ENCODE assay signal across 8 cellular contexts in the genomic region with DNA sequence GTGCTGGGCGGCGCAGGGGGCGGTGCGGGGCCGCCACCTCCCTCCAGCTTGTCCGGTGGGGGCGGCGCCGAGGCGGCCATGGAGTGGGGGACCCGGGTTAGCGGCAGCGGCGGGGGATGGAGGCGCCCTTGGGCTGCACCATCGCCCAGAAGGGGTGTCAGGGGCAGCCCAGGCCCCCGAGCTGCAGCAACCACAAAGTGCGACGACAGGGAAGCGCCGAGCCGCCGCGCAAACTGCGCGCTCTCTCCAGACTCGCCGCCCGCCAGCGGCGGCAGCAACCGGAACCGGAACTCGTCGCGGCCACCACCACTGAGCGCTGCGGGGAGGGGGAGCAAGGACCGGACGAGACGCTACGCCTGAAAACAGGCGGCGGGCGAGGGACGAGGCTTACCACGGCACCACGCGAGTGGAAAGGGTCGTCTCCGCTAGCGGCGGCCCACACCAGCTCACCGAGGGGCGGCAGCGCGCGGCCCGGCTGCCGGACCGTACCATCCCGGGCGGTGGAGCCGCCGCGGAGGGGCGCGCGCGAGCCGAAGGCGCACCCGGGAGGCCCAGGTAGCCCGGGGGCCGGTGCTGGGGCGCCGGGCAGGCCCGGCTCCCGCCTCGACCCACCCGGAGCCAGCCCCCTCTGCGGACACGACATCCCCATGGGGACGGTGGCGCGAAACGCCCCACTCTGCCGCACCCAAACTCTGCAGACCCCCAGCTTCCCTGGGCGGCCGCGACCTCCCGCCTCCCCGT. TPM values are rescaled to one million over a fixed set of nuclear protein-coding genes. Genes with fewer than 3 reads are reported as not detected.
A peak's percentile ranks its signal among the peaks of the same experiment; 100 is the strongest.
DNase-seq lines count a peak whose midpoint lies in the region; ATAC-seq and TF ChIP-seq lines count a peak whose summit lies in the region.

A gene with protein sequence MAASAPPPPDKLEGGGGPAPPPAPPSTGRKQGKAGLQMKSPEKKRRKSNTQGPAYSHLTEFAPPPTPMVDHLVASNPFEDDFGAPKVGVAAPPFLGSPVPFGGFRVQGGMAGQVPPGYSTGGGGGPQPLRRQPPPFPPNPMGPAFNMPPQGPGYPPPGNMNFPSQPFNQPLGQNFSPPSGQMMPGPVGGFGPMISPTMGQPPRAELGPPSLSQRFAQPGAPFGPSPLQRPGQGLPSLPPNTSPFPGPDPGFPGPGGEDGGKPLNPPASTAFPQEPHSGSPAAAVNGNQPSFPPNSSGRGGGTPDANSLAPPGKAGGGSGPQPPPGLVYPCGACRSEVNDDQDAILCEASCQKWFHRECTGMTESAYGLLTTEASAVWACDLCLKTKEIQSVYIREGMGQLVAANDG (minus strand): TSS at position 286 of the 741 bp plus-strand sequence. CDS start 206 bp downstream, at position 80.

- POLR2A ChIA-PET in RWPE1 (lab: Yijun Ruan, JAX; ENCODE audit: low non-redundant PET), result interaction anchor here (0.6 to 2.4 kb wide), 3 partner anchors 10 to 328 kb away, joined by 3 to 24 read pairs (median 3); a partner anchor contains a TSS

- DNase-seq in DMS79 treated with DMSO at 0.1 percent for 48 hours (lab: John Stamatoyannopoulos, UW) (peak; percentile 63), RWPE1 (ENCODE audit: low spot score) (no peak), fibroblast of the aortic adventitia (ENCODE audit: low read depth) (peak; percentile 66), nephron progenitor cell (peak; percentile 83), stromal cell of bone marrow (ENCODE audit: low read depth) (peak; percentile 48)
- peak; percentile 72 for DNase-seq in Jurkat, Clone E6-1 (ENCODE audit: low read depth, low spot score)
- peak; percentile 73 for DNase-seq in activated T-helper 9 cell treated with anti-CD3 and anti-CD28 coated beads, Interleukin-2, amount 50 U/mL, for 16 hours (ENCODE audit: low read depth)

- peaks cover 28% of the 10 kb centered on the region for H3K36me3 Mint-ChIP-seq in nephron progenitor cell (ENCODE audit: low read depth)

- no peaks in the 10 kb centered on the region for H3K27me3 Mint-ChIP-seq in nephron progenitor cell (ENCODE audit: low read depth, poor library complexity)

- no peaks in the 10 kb centered on the region for H3K9me3 Mint-ChIP-seq in nephron progenitor cell

- peak; percentile 74 for ATAC-seq in GM21529 (IDR thresholded peaks at IDR 0.05; ENCODE audit: unreplicated experiment)

- H3K4me3 Mint-ChIP-seq in nephron progenitor cell, result peak within 1 kb of the TSS; percentile 97

- peak within 1 kb of the TSS; percentile 100 for H3K27ac ChIP-seq in RWPE1

- H3K4me1 Mint-ChIP-seq in nephron progenitor cell, result peaks cover 47% of the 10 kb centered on the region

- peak within 1 kb of the TSS; percentile 97 for H3K27ac Mint-ChIP-seq in nephron progenitor cell

- CTCF ChIA-PET in RWPE1 (lab: Yijun Ruan, JAX), result interaction anchor here (0.5 to 2.0 kb wide), 7 partner anchors 18 to 716 kb away, joined by 3 to 8 read pairs (median 4); no protein-coding TSS in a partner anchor

- peak within 1 kb of the TSS; percentile 62 for H3K4me3 ChIP-seq in Jurkat, Clone E6-1 (ENCODE audit: low read length)
- H3K4me3 ChIP-seq in fibroblast of the aortic adventitia (ENCODE audit: low read depth, low read length), result peak within 1 kb of the TSS; percentile 78

- TF ChIP-seq CTCF in RWPE1 (conservative IDR thresholded peaks at IDR 0.05; ENCODE audit: low read depth) (peak; percentile 77), fibroblast of the aortic adventitia (IDR thresholded peaks at IDR 0.05; ENCODE audit: insufficient read depth, low read length) (peak; percentile 21), nephron progenitor cell (IDR thresholded peaks at IDR 0.05) (no peak)

RNA-seq across cellular contexts. Expression of the gene that starts here (rescaled TPM):
- polyA plus RNA-seq in Jurkat, Clone E6-1 (2012; ENCODE audit: insufficient read depth, insufficient read length), result 38.0 TPM
- 7.8 and 18.0 TPM in 2 replicates for total RNA-seq in fibroblast of the aortic adventitia (ENCODE audit: low replicate concordance)
